Comparison of ENCODE assay signal across 10 cellular contexts in the genomic region with DNA sequence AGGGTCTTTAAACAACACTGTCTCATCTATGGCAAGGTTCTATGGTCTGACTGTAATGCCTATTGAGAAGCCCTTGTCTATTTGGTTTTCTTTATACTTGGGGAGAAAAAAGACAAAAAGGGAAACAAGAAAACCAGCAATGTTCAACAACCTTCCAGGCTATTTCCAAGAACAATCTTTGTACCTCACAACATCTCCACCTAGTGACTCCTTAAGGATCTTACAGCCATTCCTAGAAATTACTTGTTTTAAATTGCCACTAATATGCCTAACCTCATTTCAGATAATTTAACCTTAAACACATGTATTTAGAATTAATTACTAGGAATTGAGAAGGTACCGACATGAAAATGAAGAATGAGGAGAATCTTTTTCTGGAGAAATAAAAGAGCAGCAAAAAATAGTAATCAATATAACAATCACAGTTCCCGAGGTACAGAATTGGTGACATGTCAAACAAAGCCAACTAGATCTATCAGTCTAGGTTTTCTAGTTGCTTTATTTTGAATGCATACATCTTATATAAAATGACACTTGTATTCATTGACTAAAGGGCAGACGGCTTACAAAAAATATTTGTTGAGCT. TPM values are rescaled to one million over a fixed set of nuclear protein-coding genes. Genes with fewer than 3 reads are reported as not detected.
DNase-seq lines count a peak whose midpoint lies in the region; ATAC-seq, FAIRE-seq and TF ChIP-seq lines count a peak whose summit lies in the region.
"Had no signal": no experiment of that assay in that cellular context is flagged by ENCODE, and none has a peak within 500 bp of the region (broad histone marks: within the 10 kb centered on the region; RNA-seq: fewer than 3 reads in every experiment).

No MANE protein-coding gene starts in this region.

- H4K20me1 ChIP-seq in SK-N-SH (ENCODE audit: insufficient read depth), result no peaks in the 10 kb centered on the region

- H3K27me3 ChIP-seq in SK-N-SH (ENCODE audit: insufficient read depth) (no peaks in the 10 kb centered on the region), tibial artery (peaks cover 0 to 13% of the 10 kb centered on the region in 2 donors)
- H3K27me3 ChIP-seq: SJSA1 had no signal

- intact Hi-C loops in tibial artery (cut with DNase I; ENCODE audit: low total_unique reads), result no loop called here
- intact Hi-C loops in lower leg skin (cut with DNase I; ENCODE audit: low total_unique reads), result no loop called here

- no peaks in the 10 kb centered on the region for H3K9me2 ChIP-seq in SK-N-SH

- H3K4me3 ChIP-seq in SK-N-SH (ENCODE audit: low read depth in 2 of 2, low read length in 1 of 2), result no peak overlapping the region
- no peak overlapping the region for H3K4me3 ChIP-seq in tibial artery
- H3K4me3 ChIP-seq in lower leg skin (ENCODE audit: low read depth, poor library complexity, severe bottlenecking), result no peak overlapping the region
- H3K4me3 ChIP-seq: SJSA1 had no signal

- H3K79me2 ChIP-seq in SK-N-SH (ENCODE audit: insufficient read depth), result no peaks in the 10 kb centered on the region

- no peak for TF ChIP-seq POLR2A in lower leg skin (IDR thresholded peaks at IDR 0.05)

- CTCF ChIA-PET in SK-N-SH (lab: Yijun Ruan, JAX), result interaction anchor here (0.9 to 2.2 kb wide), 4 partner anchors 15 to 214 kb away, joined by 3 to 10 read pairs (median 4); no protein-coding TSS in a partner anchor

- H3K36me3 ChIP-seq in SK-N-SH (replicated peaks in 1 of 2; ENCODE audit: control insufficient read depth in 1 of 2, insufficient read depth in 2 of 2, low read length in 1 of 2) (no peaks in the 10 kb centered on the region), tibial artery (no peaks in the 10 kb centered on the region)
- H3K36me3 ChIP-seq: SJSA1 had no signal

- H3K4me1 ChIP-seq in SK-N-SH (ENCODE audit: control insufficient read depth in 1 of 2, insufficient read depth in 2 of 2, low read depth in 1 of 2, low read length in 1 of 2) (no peaks in the 10 kb centered on the region), tibial artery (no peaks in the 10 kb centered on the region)
- H3K4me1 ChIP-seq: SJSA1 had no signal

- ATAC-seq in GM18517 (IDR thresholded peaks at IDR 0.05; ENCODE audit: unreplicated experiment), result no peak

- POLR2A ChIA-PET in SK-N-SH (lab: Yijun Ruan, JAX), result no interaction called here

- no peaks in the 10 kb centered on the region for H3F3A ChIP-seq in SK-N-SH (replicated peaks; ENCODE audit: insufficient read depth)

- H3K9me3 ChIP-seq in SK-N-SH (no peaks in the 10 kb centered on the region), tibial artery (no peaks in the 10 kb centered on the region)
- H3K9me3 ChIP-seq: SJSA1 had no signal

- H2AFZ ChIP-seq in SK-N-SH (ENCODE audit: low read depth), result no peak overlapping the region

- TF ChIP-seq CTCF in SK-N-SH (IDR thresholded peaks at IDR 0.05), result peak; percentile 64
- peak; percentile 23 to 34 for TF ChIP-seq CTCF in tibial artery (IDR thresholded peaks at IDR 0.05)
- TF ChIP-seq CTCF in lower leg skin (IDR thresholded peaks at IDR 0.05), result no peak

- H3K27ac ChIP-seq in SK-N-SH (ENCODE audit: low read depth in 2 of 2, low read length in 1 of 2), result no peak overlapping the region
- no peak overlapping the region for H3K27ac ChIP-seq in tibial artery
- H3K27ac ChIP-seq: SJSA1 had no signal

- no peak overlapping the region for H3K9ac ChIP-seq in SK-N-SH

- TF ChIP-seq RAD21 in SK-N-SH (IDR thresholded peaks at IDR 0.05; ENCODE audit: low read length), result peak; percentile 56

- WGBS in SK-N-SH (ENCODE audit: low lambda C conversion rate), result 3% methylated on average over 3 of the region's 3 CpGs
- WGBS in lower leg skin, 2 donors, result 42 to 44% methylated on average over 3 of the region's 3 CpGs

- no peak for TF ChIP-seq EP300 in SK-N-SH (IDR thresholded peaks at IDR 0.05; ENCODE audit: borderline replicate concordance in 1 of 2, low read depth in 1 of 2, low read length in 1 of 2)

- DNase-seq in NCI-H748 (lab: John Stamatoyannopoulos, UW; ENCODE audit: unreplicated experiment), result peak; percentile 4
- DNase-seq in NCI-H748 treated with DMSO at 0.1 percent for 48 hours (lab: John Stamatoyannopoulos, UW), result no peak
- DNase-seq in SK-N-SH, result peak; percentile 33
- DNase-seq in frontal cortex (ENCODE audit: low spot score in 2 of 2), result peak in 1 of 2 donors; percentile 43
- DNase-seq in tibial artery, result no peak
- DNase-seq in lower leg skin (ENCODE audit: low spot score in 2 of 2), result no peak
- no peak for DNase-seq in NCI-H2081 treated with DMSO at 0.1 percent for 48 hours (lab: John Stamatoyannopoulos, UW)
- DNase-seq: CD4-positive, CD25-positive, alpha-beta regulatory T cell had no signal

- FAIRE-seq in frontal cortex (lab: Jason Lieb, UNC), result peak; percentile 86

- H3K4me2 ChIP-seq in SK-N-SH, result no peak overlapping the region

TF ChIP-seq in SK-N-SH, 30 proteins besides CTCF, POLR2A, EP300 and RAD21 (continues in another document):
- no peak for TF ChIP-seq IRF3 (IDR thresholded peaks at IDR 0.05; ENCODE audit: low read depth, low read length)
- TF ChIP-seq RCOR1 (IDR thresholded peaks at IDR 0.05; ENCODE audit: low read length), result no peak
- TF ChIP-seq TAF1 (IDR thresholded peaks at IDR 0.05; ENCODE audit: borderline replicate concordance, low read depth, low read length), result no peak
- TF ChIP-seq SIN3A (IDR thresholded peaks at IDR 0.05; ENCODE audit: borderline replicate concordance, low read depth, low read length), result no peak
- TF ChIP-seq CHD2 (IDR thresholded peaks at IDR 0.05; ENCODE audit: low read length, partially characterized antibody), result no peak
- TF ChIP-seq RXRA (IDR thresholded peaks at IDR 0.05; ENCODE audit: borderline replicate concordance, low read depth), result no peak
- TF ChIP-seq MEF2A (IDR thresholded peaks at IDR 0.05; ENCODE audit: borderline replicate concordance, low read depth), result no peak
- TF ChIP-seq YY1 (IDR thresholded peaks at IDR 0.05; ENCODE audit: low read depth), result no peak
- no peak for TF ChIP-seq GATA2 (CRISPR knock-in tag; IDR thresholded peaks at IDR 0.05)
- TF ChIP-seq POLR2AphosphoS5 (IDR thresholded peaks at IDR 0.05; ENCODE audit: low read depth, low read length), result no peak
- TF ChIP-seq MAX (IDR thresholded peaks at IDR 0.05; ENCODE audit: low read depth), result no peak
- TF ChIP-seq, protein P1, sequence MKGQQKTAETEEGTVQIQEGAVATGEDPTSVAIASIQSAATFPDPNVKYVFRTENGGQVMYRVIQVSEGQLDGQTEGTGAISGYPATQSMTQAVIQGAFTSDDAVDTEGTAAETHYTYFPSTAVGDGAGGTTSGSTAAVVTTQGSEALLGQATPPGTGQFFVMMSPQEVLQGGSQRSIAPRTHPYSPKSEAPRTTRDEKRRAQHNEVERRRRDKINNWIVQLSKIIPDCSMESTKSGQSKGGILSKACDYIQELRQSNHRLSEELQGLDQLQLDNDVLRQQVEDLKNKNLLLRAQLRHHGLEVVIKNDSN (IDR thresholded peaks at IDR 0.05; ENCODE audit: borderline replicate concordance, low read depth), result no peak
- TF ChIP-seq ZBTB33 (IDR thresholded peaks at IDR 0.05; ENCODE audit: borderline replicate concordance, low read depth), result no peak
- no peak for TF ChIP-seq EZH2phosphoT487 (IDR thresholded peaks at IDR 0.05; ENCODE audit: borderline replicate concordance, low read depth)
- no peak for TF ChIP-seq MXI1 (IDR thresholded peaks at IDR 0.05; ENCODE audit: low read depth, low read length)
- TF ChIP-seq SMC3 (IDR thresholded peaks at IDR 0.05; ENCODE audit: low read depth, low read length), result no peak
- no peak for TF ChIP-seq NRF1 (IDR thresholded peaks at IDR 0.05; ENCODE audit: low read depth, low read length)

RNA-seq across cellular contexts. Expression of gene RBM46, which starts 1.6 kb away (rescaled TPM):
- polyA plus RNA-seq in SK-N-SH (2012; rRNA removed), result not detected in 2 replicates
- not detected in 2 replicates for polyA plus RNA-seq in SK-N-SH (2012; cell fraction: cytosol; rRNA removed)
- not detected in 2 replicates for polyA plus RNA-seq in SK-N-SH (2012; cell fraction: nucleus; rRNA removed)
- total RNA-seq in frontal cortex, result not detected
- not detected for total RNA-seq in lower leg skin
- total RNA-seq: CD4-positive, CD25-positive, alpha-beta regulatory T cell; SJSA1 had no signal
- polyA plus RNA-seq: CD4-positive, CD25-positive, alpha-beta regulatory T cell had no signal

RNA-seq across cellular contexts. Expression of gene LRAT, which starts 35.7 kb away (rescaled TPM):
- not detected in 2 replicates for polyA plus RNA-seq in SK-N-SH (2012; rRNA removed)
- not detected in 2 replicates for polyA plus RNA-seq in SK-N-SH (2012; cell fraction: cytosol; rRNA removed)
- polyA plus RNA-seq in SK-N-SH (2012; cell fraction: nucleus; rRNA removed), result not detected in 2 replicates
- total RNA-seq in frontal cortex (0.41 TPM), lower leg skin (under 1 TPM; 0.13 to 0.66 (median 0.16) TPM)
- total RNA-seq: CD4-positive, CD25-positive, alpha-beta regulatory T cell; SJSA1 had no signal
- polyA plus RNA-seq: CD4-positive, CD25-positive, alpha-beta regulatory T cell had no signal

Comparison
In these comparisons a context has a peak if more than half of its experiments do, and no peak if none do; other contexts are left out.
1. DNase-seq: peak in NCI-H748 (single experiment) and SK-N-SH (single experiment); none in NCI-H748 treated with DMSO at 0.1 percent for 48 hours (single experiment), tibial artery (0 of 2), lower leg skin (0 of 2) and NCI-H2081 treated with DMSO at 0.1 percent for 48 hours (single experiment).
2. CTCF ChIP-seq: peak in SK-N-SH (single experiment) and tibial artery (2 of 2); none in lower leg skin (0 of 3).